ENCODE assay signal across 1 cellular context in genomic region chr1:244652699-244653438, GRCh38.
TF ChIP-seq lines count a peak whose summit lies in the region.

TSS of gene DESI2 (plus strand) at chr1:244653126. CDS start at chr1:244653314, 188 bp downstream.

TF ChIP-seq in HepG2, 621 proteins besides CTCF, POLR2A, EP300 and RAD21 (continued from another document and continues in another):
- TF ChIP-seq THAP7 (CRISPR knock-in tag; IDR thresholded peaks at IDR 0.05), result no peak
- no peak for TF ChIP-seq SNAPC2 (CRISPR knock-in tag; IDR thresholded peaks at IDR 0.05)
- TF ChIP-seq ARID2 (CRISPR knock-in tag; IDR thresholded peaks at IDR 0.05; ENCODE audit: borderline replicate concordance), result no peak
- no peak for TF ChIP-seq ZUFSP (CRISPR knock-in tag; IDR thresholded peaks at IDR 0.05; ENCODE audit: borderline replicate concordance)
- no peak for TF ChIP-seq BATF2 (CRISPR knock-in tag; IDR thresholded peaks at IDR 0.05)
- no peak for TF ChIP-seq ZBTB34 (CRISPR knock-in tag; IDR thresholded peaks at IDR 0.05)
- no peak for TF ChIP-seq ZNF468 (CRISPR knock-in tag; IDR thresholded peaks at IDR 0.05)
- TF ChIP-seq ZNF605 (CRISPR knock-in tag; IDR thresholded peaks at IDR 0.05), result no peak
- no peak for TF ChIP-seq CEBPZ (IDR thresholded peaks at IDR 0.05; ENCODE audit: low read length)
- no peak for TF ChIP-seq ZNF432 (CRISPR knock-in tag; IDR thresholded peaks at IDR 0.05; ENCODE audit: borderline replicate concordance)
- no peak for TF ChIP-seq SSRP1 (CRISPR knock-in tag; IDR thresholded peaks at IDR 0.05)
- no peak for TF ChIP-seq TBX3 (IDR thresholded peaks at IDR 0.05; ENCODE audit: borderline replicate concordance)
- TF ChIP-seq E2F5 (CRISPR knock-in tag; conservative IDR thresholded peaks at IDR 0.05), result peak; percentile 41; the same call in 1 of the 2 replicates
- no peak for TF ChIP-seq DMTF1 (CRISPR knock-in tag; IDR thresholded peaks at IDR 0.05)
- no peak for TF ChIP-seq CENPX (CRISPR knock-in tag; IDR thresholded peaks at IDR 0.05)
- TF ChIP-seq TFDP1 (CRISPR knock-in tag; IDR thresholded peaks at IDR 0.05; ENCODE audit: borderline replicate concordance), result peak; percentile 62; the same call in 1 of the 2 replicates
- TF ChIP-seq MLXIP (CRISPR knock-in tag; IDR thresholded peaks at IDR 0.05; ENCODE audit: borderline replicate concordance), result no peak
- TF ChIP-seq EEA1 (CRISPR knock-in tag; IDR thresholded peaks at IDR 0.05; ENCODE audit: borderline replicate concordance), result no peak
- TF ChIP-seq SRF (IDR thresholded peaks at IDR 0.05; ENCODE audit: low read depth, low read length), result no peak
- TF ChIP-seq SCMH1 (CRISPR knock-in tag; IDR thresholded peaks at IDR 0.05; ENCODE audit: borderline replicate concordance), result no peak
- peak; percentile 47; the same call in 1 of the 2 replicates for TF ChIP-seq MTA1 (CRISPR knock-in tag; IDR thresholded peaks at IDR 0.05; ENCODE audit: borderline replicate concordance)
- TF ChIP-seq ATF7 (IDR thresholded peaks at IDR 0.05), result no peak
- TF ChIP-seq ATF7 (CRISPR knock-in tag; IDR thresholded peaks at IDR 0.05), result no peak
- no peak; the same call in 1 of the 2 replicates for TF ChIP-seq ZNF674 (CRISPR knock-in tag; IDR thresholded peaks at IDR 0.05; ENCODE audit: low read depth)
- TF ChIP-seq TCF12 (IDR thresholded peaks at IDR 0.05), result no peak
- TF ChIP-seq TCF12 (CRISPR knock-in tag; IDR thresholded peaks at IDR 0.05), result peak; percentile 81; the same call in 1 of the 2 replicates
- TF ChIP-seq RBAK (CRISPR knock-in tag; IDR thresholded peaks at IDR 0.05), result no peak
- TF ChIP-seq DMAP1 (CRISPR knock-in tag; IDR thresholded peaks at IDR 0.05), result peak; percentile 60
- no peak for TF ChIP-seq SNRNP70 (IDR thresholded peaks at IDR 0.05; ENCODE audit: low read depth, low read length)
- TF ChIP-seq KLF11 (CRISPR knock-in tag; IDR thresholded peaks at IDR 0.05), result no peak
- TF ChIP-seq MIER2 (CRISPR knock-in tag; IDR thresholded peaks at IDR 0.05), result no peak
- peak; percentile 33; the same call in 1 of the 2 replicates for TF ChIP-seq ZNF563 (CRISPR knock-in tag; IDR thresholded peaks at IDR 0.05)
- no peak for TF ChIP-seq ZZZ3 (CRISPR knock-in tag; IDR thresholded peaks at IDR 0.05; ENCODE audit: borderline replicate concordance)
- peak; percentile 67; the same call in 1 of the 2 replicates for TF ChIP-seq ARHGAP35 (CRISPR knock-in tag; IDR thresholded peaks at IDR 0.05; ENCODE audit: borderline replicate concordance)
- no peak for TF ChIP-seq SKIL (CRISPR knock-in tag; IDR thresholded peaks at IDR 0.05; ENCODE audit: borderline replicate concordance)
- peak; percentile 89 for TF ChIP-seq GABPB1 (CRISPR knock-in tag; IDR thresholded peaks at IDR 0.05)
- TF ChIP-seq ZFP37 (CRISPR knock-in tag; IDR thresholded peaks at IDR 0.05; ENCODE audit: borderline replicate concordance), result no peak
- TF ChIP-seq ZNF121 (CRISPR knock-in tag; IDR thresholded peaks at IDR 0.05), result no peak; the same call in 1 of the 2 replicates
- no peak for TF ChIP-seq MATR3 (CRISPR knock-in tag; IDR thresholded peaks at IDR 0.05)
- 0 out of 2 replicates have a peak, but pooled peaks have one; percentile 7 for TF ChIP-seq ZNF281 (CRISPR knock-in tag; IDR thresholded peaks at IDR 0.05; ENCODE audit: borderline replicate concordance)
